In genomic region chr6:128179890-128180440, GRCh38 we compare ENCODE assay signal across 22 cellular contexts.
DNase-seq lines count a peak whose midpoint lies in the region; ATAC-seq, FAIRE-seq and TF ChIP-seq lines count a peak whose summit lies in the region.
"Had no signal": no experiment of that assay in that cellular context is flagged by ENCODE, and none has a peak within 500 bp of the region (broad histone marks: within the 10 kb centered on the region; RNA-seq: fewer than 3 reads in every experiment).

No MANE protein-coding gene starts in this region.

- no peaks in the 10 kb centered on the region for H3K4me1 ChIP-seq in endothelial cell of umbilical vein (ENCODE audit: control insufficient read depth, extremely low read depth, insufficient read depth, low read length)

- peak; percentile 3 for DNase-seq in DMS79 treated with DMSO at 0.1 percent for 48 hours (lab: John Stamatoyannopoulos, UW)
- DNase-seq in DMS79 (lab: John Stamatoyannopoulos, UW) = no peak
- no peak for DNase-seq in activated naive CD8-positive, alpha-beta T cell treated with anti-CD3 and anti-CD28 coated beads, Interleukin-2, amount 10 ng/mL, durations not matched to agents 7 days and 5 days
- DNase-seq in activated naive CD8-positive, alpha-beta T cell treated with anti-CD3 and anti-CD28 coated beads for 36 hours = no peak
- peak; percentile 12 for DNase-seq in endothelial cell of umbilical vein (ENCODE audit: low read depth, low spot score)
- DNase-seq in NCI-H1417 (lab: John Stamatoyannopoulos, UW) = no peak
- DNase-seq: Caco-2; CD4-positive, alpha-beta T cell; DMS153; EL; KG1; NCI-H1048; NCI-H2029 treated with DMSO at 0.1 percent for 48 hours; NCI-H524 had no signal

- no peaks in the 10 kb centered on the region for H3K9me3 ChIP-seq in endothelial cell of umbilical vein (replicated peaks; ENCODE audit: control insufficient read depth, insufficient read depth, low read length)
- H3K9me3 ChIP-seq: Caco-2 had no signal

- CTCF ChIA-PET in endothelial cell of umbilical vein (lab: Charles Lee) = no interaction called here

- no peak overlapping the region for H3K4me2 ChIP-seq in endothelial cell of umbilical vein (ENCODE audit: insufficient read depth, low read length)
- H3K4me2 ChIP-seq: GM23338 had no signal

- no peak overlapping the region for H2AFZ ChIP-seq in endothelial cell of umbilical vein (ENCODE audit: low read depth, low read length)
- H2AFZ ChIP-seq: GM23338 had no signal

- no peaks in the 10 kb centered on the region for H3K27me3 Mint-ChIP-seq in activated naive CD8-positive, alpha-beta T cell treated with anti-CD3 and anti-CD28 coated beads, Interleukin-2, amount 10 ng/mL, durations not matched to agents 7 days and 5 days
- H3K27me3 Mint-ChIP-seq in activated naive CD8-positive, alpha-beta T cell treated with anti-CD3 and anti-CD28 coated beads for 36 hours = no peaks in the 10 kb centered on the region
- H3K27me3 Mint-ChIP-seq in stimulated activated memory B cell treated with anti-CD40 and anti-IgM and Interleukin-4, amounts not matched to agents 10 μg/mL and 1 μg/mL and 100 μg/mL, for 72 hours = no peaks in the 10 kb centered on the region
- H3K27me3 Mint-ChIP-seq: B cell; CD4-positive, alpha-beta T cell had no signal

- no peak overlapping the region for H3K27ac ChIP-seq in endothelial cell of umbilical vein (ENCODE audit: insufficient read depth, low read depth, low read length)
- H3K27ac ChIP-seq: 22Rv1 had no signal

- H3K4me1 Mint-ChIP-seq in activated naive CD8-positive, alpha-beta T cell treated with anti-CD3 and anti-CD28 coated beads, Interleukin-2, amount 10 ng/mL, durations not matched to agents 7 days and 5 days = peaks cover 6% of the 10 kb centered on the region
- peaks cover 5% of the 10 kb centered on the region for H3K4me1 Mint-ChIP-seq in activated naive CD8-positive, alpha-beta T cell treated with anti-CD3 and anti-CD28 coated beads for 36 hours
- no peaks in the 10 kb centered on the region for H3K4me1 Mint-ChIP-seq in stimulated activated memory B cell treated with anti-CD40 and anti-IgM and Interleukin-4, amounts not matched to agents 10 μg/mL and 1 μg/mL and 100 μg/mL, for 72 hours

- peak overlapping the region; percentile 9 for H3K4me3 Mint-ChIP-seq in activated naive CD8-positive, alpha-beta T cell treated with anti-CD3 and anti-CD28 coated beads, Interleukin-2, amount 10 ng/mL, durations not matched to agents 7 days and 5 days
- H3K4me3 Mint-ChIP-seq in activated naive CD8-positive, alpha-beta T cell treated with anti-CD3 and anti-CD28 coated beads for 36 hours = no peak overlapping the region
- no peak overlapping the region for H3K4me3 Mint-ChIP-seq in stimulated activated memory B cell treated with anti-CD40 and anti-IgM and Interleukin-4, amounts not matched to agents 10 μg/mL and 1 μg/mL and 100 μg/mL, for 72 hours
- H3K4me3 Mint-ChIP-seq: B cell; CD4-positive, alpha-beta T cell; GM23338; T-helper 1 cell treated with Interleukin-12 subunit alpha and Interleukin-12 subunit beta and Interleukin-4 antibody, amounts not matched to agents 30 μg/mL and 1 μg/mL, for 36 hours had no signal

- no peak overlapping the region for H3K9ac ChIP-seq in endothelial cell of umbilical vein (replicated peaks; ENCODE audit: extremely low read depth, insufficient read depth, low read length)

- H3K36me3 ChIP-seq in endothelial cell of umbilical vein (ENCODE audit: control insufficient read depth in 2 of 2, extremely low read depth in 1 of 2, insufficient read depth in 2 of 2, low read length in 2 of 2) = peaks cover 0 to 6% of the 10 kb centered on the region in 2 experiments

- H3K9me3 Mint-ChIP-seq in activated naive CD8-positive, alpha-beta T cell treated with anti-CD3 and anti-CD28 coated beads, Interleukin-2, amount 10 ng/mL, durations not matched to agents 7 days and 5 days = peaks cover 1% of the 10 kb centered on the region
- no peaks in the 10 kb centered on the region for H3K9me3 Mint-ChIP-seq in activated naive CD8-positive, alpha-beta T cell treated with anti-CD3 and anti-CD28 coated beads for 36 hours
- no peaks in the 10 kb centered on the region for H3K9me3 Mint-ChIP-seq in stimulated activated memory B cell treated with anti-CD40 and anti-IgM and Interleukin-4, amounts not matched to agents 10 μg/mL and 1 μg/mL and 100 μg/mL, for 72 hours
- H3K9me3 Mint-ChIP-seq: CD4-positive, alpha-beta T cell; GM23338; T-helper 1 cell treated with Interleukin-12 subunit alpha and Interleukin-12 subunit beta and Interleukin-4 antibody, amounts not matched to agents 30 μg/mL and 1 μg/mL, for 36 hours had no signal

- H3K27ac Mint-ChIP-seq in activated naive CD8-positive, alpha-beta T cell treated with anti-CD3 and anti-CD28 coated beads, Interleukin-2, amount 10 ng/mL, durations not matched to agents 7 days and 5 days = no peak overlapping the region
- no peak overlapping the region for H3K27ac Mint-ChIP-seq in activated naive CD8-positive, alpha-beta T cell treated with anti-CD3 and anti-CD28 coated beads for 36 hours
- H3K27ac Mint-ChIP-seq in stimulated activated memory B cell treated with anti-CD40 and anti-IgM and Interleukin-4, amounts not matched to agents 10 μg/mL and 1 μg/mL and 100 μg/mL, for 72 hours = peak overlapping the region; percentile 30
- H3K27ac Mint-ChIP-seq: B cell; CD4-positive, alpha-beta T cell; GM23338; T-helper 1 cell treated with Interleukin-12 subunit alpha and Interleukin-12 subunit beta and Interleukin-4 antibody, amounts not matched to agents 30 μg/mL and 1 μg/mL, for 36 hours had no signal

- POLR2A ChIA-PET in activated naive CD8-positive, alpha-beta T cell treated with anti-CD3 and anti-CD28 coated beads, Interleukin-2, amount 10 ng/mL, durations not matched to agents 7 days and 5 days (lab: Charles Lee) = no interaction called here
- POLR2A ChIA-PET in endothelial cell of umbilical vein (lab: Charles Lee) = no interaction called here

- no peaks in the 10 kb centered on the region for H3K79me2 ChIP-seq in endothelial cell of umbilical vein (ENCODE audit: control insufficient read depth, insufficient read depth, low read length)

- BruUV-seq in endothelial cell of umbilical vein (replicated peaks; lab: Mats Ljungman, UMichigan) = no TSS peak

- no peak for ATAC-seq in activated naive CD8-positive, alpha-beta T cell treated with anti-CD3 and anti-CD28 coated beads, Interleukin-2, amount 10 ng/mL, durations not matched to agents 7 days and 5 days (ENCODE audit: low read depth)
- ATAC-seq in stimulated activated memory B cell treated with anti-CD40 and anti-IgM and Interleukin-4, amounts not matched to agents 10 μg/mL and 1 μg/mL and 100 μg/mL, for 72 hours = no peak
- no peak for ATAC-seq in GM21390 (IDR thresholded peaks at IDR 0.05; ENCODE audit: unreplicated experiment)
- ATAC-seq: GM12878, GM23338, HCT116 had no signal

- no peak for FAIRE-seq in endothelial cell of umbilical vein (lab: Jason Lieb, UNC)
- FAIRE-seq: GM12878 had no signal

- no peak for TF ChIP-seq CTCF in endothelial cell of umbilical vein (IDR thresholded peaks at IDR 0.05; ENCODE audit: extremely low read depth in 1 of 2, insufficient read depth in 1 of 2, low read depth in 1 of 2, low read length in 2 of 2)

- peaks cover 2% of the 10 kb centered on the region for H3K36me3 Mint-ChIP-seq in activated naive CD8-positive, alpha-beta T cell treated with anti-CD3 and anti-CD28 coated beads, Interleukin-2, amount 10 ng/mL, durations not matched to agents 7 days and 5 days
- H3K36me3 Mint-ChIP-seq in activated naive CD8-positive, alpha-beta T cell treated with anti-CD3 and anti-CD28 coated beads for 36 hours = peaks cover 11% of the 10 kb centered on the region
- H3K36me3 Mint-ChIP-seq in stimulated activated memory B cell treated with anti-CD40 and anti-IgM and Interleukin-4, amounts not matched to agents 10 μg/mL and 1 μg/mL and 100 μg/mL, for 72 hours = peaks cover 4% of the 10 kb centered on the region

- dilution Hi-C loops in endothelial cell of umbilical vein (cut with MboI; ENCODE audit: extremely low pct_ligation_motif_present, low sequenced_read_pairs) = no loop called here

- no peaks in the 10 kb centered on the region for H3K27me3 ChIP-seq in endothelial cell of umbilical vein (ENCODE audit: control insufficient read depth in 2 of 2, insufficient read depth in 2 of 2, low read length in 2 of 2)

- H3K4me3 ChIP-seq in endothelial cell of umbilical vein (replicated peaks in 1 of 3; ENCODE audit: insufficient read depth in 1 of 3, low read depth in 1 of 3, low read length in 3 of 3) = no peak overlapping the region
- H3K4me3 ChIP-seq: GM12878, GM23338 had no signal

- intact Hi-C loops in endothelial cell of umbilical vein (cut with micrococcal nuclease) = no loop called here

- no peaks in the 10 kb centered on the region for H3K9me1 ChIP-seq in endothelial cell of umbilical vein (replicated peaks; ENCODE audit: control insufficient read depth, extremely low read depth, insufficient read depth, low read length)

- no peaks in the 10 kb centered on the region for H4K20me1 ChIP-seq in endothelial cell of umbilical vein (replicated peaks; ENCODE audit: control insufficient read depth, extremely low read depth, insufficient read depth, low read length)

- TF ChIP-seq POLR2A in endothelial cell of umbilical vein (IDR thresholded peaks at IDR 0.05; ENCODE audit: low read depth, low read length) = no peak

TF ChIP-seq in endothelial cell of umbilical vein, 7 proteins besides CTCF, POLR2A, EP300 and RAD21:
- TF ChIP-seq MYC (IDR thresholded peaks at IDR 0.05; ENCODE audit: low read depth, low read length) (no peak), POLR2AphosphoS5 (IDR thresholded peaks at IDR 0.05; ENCODE audit: insufficient read depth, low read depth, low read length) (no peak), JUN (IDR thresholded peaks at IDR 0.05; ENCODE audit: borderline replicate concordance, insufficient read depth, insufficient read length, low read depth) (no peak), MAX (IDR thresholded peaks at IDR 0.05; ENCODE audit: insufficient read depth, insufficient read length) (no peak), GATA2 (IDR thresholded peaks at IDR 0.05; ENCODE audit: insufficient read depth, insufficient read length, low read depth, low read length) (no peak), FOS (IDR thresholded peaks at IDR 0.05; ENCODE audit: borderline replicate concordance, insufficient read depth, low read length) (no peak), EZH2 (IDR thresholded peaks at IDR 0.05; ENCODE audit: borderline replicate concordance, low read depth, low read length, severe bottlenecking) (no peak)

Comparison
In these comparisons a context has a peak if more than half of its experiments do, and no peak if none do; other contexts are left out.
1. DNase-seq: peak in DMS79 treated with DMSO at 0.1 percent for 48 hours (single experiment) and endothelial cell of umbilical vein (single experiment); none in DMS79 (single experiment), activated naive CD8-positive, alpha-beta T cell treated with anti-CD3 and anti-CD28 coated beads, Interleukin-2, amount 10 ng/mL, durations not matched to agents 7 days and 5 days (single experiment), activated naive CD8-positive, alpha-beta T cell treated with anti-CD3 and anti-CD28 coated beads for 36 hours (single experiment) and NCI-H1417 (0 of 3).